ENCODE assay signal across 2 cellular contexts in genomic region chr13:62092949-62093348, GRCh38.
TF ChIP-seq lines count a peak whose summit lies in the region.

No MANE protein-coding gene starts in this region.

TF ChIP-seq in HEK293, 187 proteins besides CTCF, POLR2A, EP300 and RAD21:
- TF ChIP-seq PRDM4 (tag by site-specific recombination; IDR thresholded peaks at IDR 0.05) (no peak), ZBTB26 (tag by site-specific recombination; optimal IDR thresholded peaks at IDR 0.05) (no peak), TCF7L2 (IDR thresholded peaks at IDR 0.05; ENCODE audit: borderline replicate concordance, low read depth, low read length) (peak; percentile 58; the same call in 1 of the 2 replicates), REPIN1 (tag by site-specific recombination; IDR thresholded peaks at IDR 0.05; ENCODE audit: low read depth) (no peak), ZNF302 (tag by site-specific recombination; IDR thresholded peaks at IDR 0.05; ENCODE audit: low read depth) (no peak), ZNF701 (tag by site-specific recombination; IDR thresholded peaks at IDR 0.05) (no peak), KLF9 (tag by site-specific recombination; IDR thresholded peaks at IDR 0.05; ENCODE audit: low read depth) (no peak), ZNF518A (tag by site-specific recombination; conservative IDR thresholded peaks at IDR 0.05; ENCODE audit: low read depth) (no peak), ELK4 (IDR thresholded peaks at IDR 0.05; ENCODE audit: borderline replicate concordance, low read depth, low read length) (0 out of 2 replicates have a peak, but pooled peaks have one; percentile 31), KLF17 (tag by site-specific recombination; IDR thresholded peaks at IDR 0.05) (no peak)

TF ChIP-seq in neural cell, 6 proteins besides CTCF, POLR2A, EP300 and RAD21 (continued from another document):
- TF ChIP-seq SMC3 (conservative IDR thresholded peaks at IDR 0.05; ENCODE audit: poor library complexity): no peak
- no peak for TF ChIP-seq MXI1 (conservative IDR thresholded peaks at IDR 0.05; ENCODE audit: poor library complexity, severe bottlenecking)
- no peak for TF ChIP-seq TAF1 (IDR thresholded peaks at IDR 0.05; ENCODE audit: low read depth)
